In genomic region chr2:23495661-23496114, GRCh38 we compare ENCODE assay signal across 20 cellular contexts.
DNase-seq lines count a peak whose midpoint lies in the region; ATAC-seq, FAIRE-seq and TF ChIP-seq lines count a peak whose summit lies in the region.
"Had no signal": no experiment of that assay in that cellular context is flagged by ENCODE, and none has a peak within 500 bp of the region (broad histone marks: within the 10 kb centered on the region; RNA-seq: fewer than 3 reads in every experiment).

No MANE protein-coding gene starts in this region.

- H2BK12ac ChIP-seq in H1 (ENCODE audit: low read depth, low read length) (peak overlapping the region; percentile 73; the same call in 1 of the 2 replicates), trophoblast cell (ENCODE audit: low read length) (no peak overlapping the region)

- H3K79me2 ChIP-seq in H1 (ENCODE audit: control insufficient read depth in 1 of 2, insufficient read depth in 2 of 2, low read length in 2 of 2) = no peaks in the 10 kb centered on the region
- H3K79me2 ChIP-seq in trophoblast cell (ENCODE audit: control insufficient read depth, insufficient read depth, low read length, poor library complexity) = no peaks in the 10 kb centered on the region

- H4K91ac ChIP-seq in H1 (replicated peaks; ENCODE audit: insufficient read length, low read length) = peak overlapping the region; percentile 33
- no peak overlapping the region for H4K91ac ChIP-seq in trophoblast cell (ENCODE audit: low read depth, low read length)

- TF ChIP-seq POLR2A in H1 (IDR thresholded peaks at IDR 0.05; ENCODE audit: control extremely low read depth in 1 of 2, low read depth in 2 of 2, low read length in 2 of 2) = no peak

- H3K4me1 Mint-ChIP-seq in CD4-positive, alpha-beta T cell (ENCODE audit: low read depth) = peaks cover 24% of the 10 kb centered on the region

- H2AK5ac ChIP-seq in H1 (ENCODE audit: low read depth, low read length) (0 out of 2 replicates have a peak overlapping the region, but pooled peaks have one; percentile 49), trophoblast cell (ENCODE audit: low read length) (no peak overlapping the region)

- H3K14ac ChIP-seq in H1 (ENCODE audit: insufficient read length) (no peak overlapping the region), trophoblast cell (ENCODE audit: low read length) (no peak overlapping the region)

- no peaks in the 10 kb centered on the region for H3K36me3 Mint-ChIP-seq in CD4-positive, alpha-beta T cell (ENCODE audit: low read depth)
- H3K36me3 Mint-ChIP-seq: activated naive CD8-positive, alpha-beta T cell treated with anti-CD3 and anti-CD28 coated beads, Interleukin-2, amount 10 ng/mL, durations not matched to agents 7 days and 5 days; CD8-positive, alpha-beta memory T cell had no signal

- H3K9me3 ChIP-seq in H1 (ENCODE audit: insufficient read depth in 2 of 2, low read depth in 1 of 2, low read length in 1 of 2) (no peaks in the 10 kb centered on the region), trophoblast cell (ENCODE audit: insufficient read depth, low read depth, low read length) (no peaks in the 10 kb centered on the region)
- H3K9me3 ChIP-seq in CD4-positive, alpha-beta T cell (ENCODE audit: control insufficient read depth, low read length) = no peaks in the 10 kb centered on the region
- H3K9me3 ChIP-seq: SJSA1, vagina had no signal

- 0 out of 2 replicates have a peak overlapping the region, but pooled peaks have one; percentile 41 for H2BK20ac ChIP-seq in H1 (ENCODE audit: low read length)

- DNase-seq in Ammon's horn (ENCODE audit: low spot score) (peak; percentile 33), NCI-H1694 treated with DMSO at 0.1 percent for 48 hours (lab: John Stamatoyannopoulos, UW) (peak; percentile 94), H1 (ENCODE audit: low read depth in 1 of 2, low spot score in 2 of 2) (no peak), occipital lobe (lab: John Stamatoyannopoulos, UW) (peak; percentile 39), trophoblast cell (no peak), OCI-M2 (lab: John Stamatoyannopoulos, UW; ENCODE audit: unreplicated experiment) (no peak)
- DNase-seq in activated naive CD4-positive, alpha-beta T cell treated with anti-CD3 and anti-CD28 coated beads, Interleukin-2, amount 50 U/mL, for 16 hours = no peak
- DNase-seq in CD4-positive, alpha-beta T cell = no peak
- DNase-seq: activated CD8-positive, alpha-beta memory T cell treated with anti-CD3 and anti-CD28 coated beads for 24 hours; activated naive CD8-positive, alpha-beta T cell treated with anti-CD3 and anti-CD28 coated beads, Interleukin-2, amount 10 ng/mL, durations not matched to agents 7 days and 5 days; brain microvascular endothelial cell; Karpas-422; NCI-H2029 treated with DMSO at 0.1 percent for 48 hours; PC-3 had no signal

- H3K4ac ChIP-seq in H1 (replicated peaks; ENCODE audit: insufficient read length, low read depth, low read length) (peak overlapping the region; percentile 24), trophoblast cell (ENCODE audit: low read depth, low read length) (no peak overlapping the region)

- H4K12ac ChIP-seq in trophoblast cell (ENCODE audit: low read depth, low read length) = no peak overlapping the region

- H3K27me3 ChIP-seq in H1 (replicated peaks in 1 of 4; ENCODE audit: control insufficient read depth in 3 of 4, extremely low read depth in 1 of 4, insufficient read depth in 3 of 4, low read length in 3 of 4) (no peaks in the 10 kb centered on the region), trophoblast cell (ENCODE audit: insufficient read depth, low read length) (no peaks in the 10 kb centered on the region)
- no peaks in the 10 kb centered on the region for H3K27me3 ChIP-seq in CD4-positive, alpha-beta T cell (ENCODE audit: control insufficient read depth, insufficient read depth, low read length)
- H3K27me3 ChIP-seq: brain microvascular endothelial cell, SJSA1, vagina had no signal

- H2BK15ac ChIP-seq in H1 (ENCODE audit: low read length) = no peak overlapping the region

- H3K23ac ChIP-seq in H1 (ENCODE audit: insufficient read length) (no peak overlapping the region), trophoblast cell (ENCODE audit: low read length) (no peak overlapping the region)

- H2BK120ac ChIP-seq in H1 (replicated peaks; ENCODE audit: low read depth, low read length) (no peak overlapping the region), trophoblast cell (ENCODE audit: insufficient read depth, low read length, poor library complexity) (no peak overlapping the region)

- H4K5ac ChIP-seq in H1 (ENCODE audit: insufficient read length, low read depth, low read length) = no peak overlapping the region

- no peak for TF ChIP-seq CTCF in H1 (IDR thresholded peaks at IDR 0.05; ENCODE audit: control extremely low read depth in 1 of 3, insufficient read depth in 1 of 3, low read depth in 1 of 3, low read length in 3 of 3)
- TF ChIP-seq CTCF in CD4-positive, alpha-beta T cell (IDR thresholded peaks at IDR 0.05) = no peak

- H3K4me3 ChIP-seq in H1 (ENCODE audit: extremely low read depth in 1 of 4, insufficient read depth in 2 of 4, low read depth in 3 of 4, low read length in 4 of 4) (no peak overlapping the region), trophoblast cell (ENCODE audit: low read depth, low read length) (no peak overlapping the region)
- H3K4me3 ChIP-seq: coronary artery, lung, SJSA1, vagina had no signal

- no peaks in the 10 kb centered on the region for H3K9me3 Mint-ChIP-seq in CD4-positive, alpha-beta T cell
- H3K9me3 Mint-ChIP-seq: activated naive CD8-positive, alpha-beta T cell treated with anti-CD3 and anti-CD28 coated beads, Interleukin-2, amount 10 ng/mL, durations not matched to agents 7 days and 5 days; CD8-positive, alpha-beta memory T cell; T-helper 2 cell treated with Interferon-gamma antibody and Interleukin-4, amounts not matched to agents 5 μg/mL and 100 μg/mL, for 36 hours had no signal

- H3K27ac Mint-ChIP-seq in CD4-positive, alpha-beta T cell = no peak overlapping the region
- H3K27ac Mint-ChIP-seq: activated naive CD8-positive, alpha-beta T cell treated with anti-CD3 and anti-CD28 coated beads, Interleukin-2, amount 10 ng/mL, durations not matched to agents 7 days and 5 days; CD8-positive, alpha-beta memory T cell; T-helper 2 cell treated with Interferon-gamma antibody and Interleukin-4, amounts not matched to agents 5 μg/mL and 100 μg/mL, for 36 hours had no signal

- H3K79me1 ChIP-seq in H1 (ENCODE audit: low read depth, low read length) (peaks cover 3% of the 10 kb centered on the region; the same call in 1 of the 2 replicates), trophoblast cell (ENCODE audit: low read length) (no peaks in the 10 kb centered on the region)

- H3K9ac ChIP-seq in H1 (replicated peaks in 1 of 4; ENCODE audit: extremely low read depth in 1 of 4, low read depth in 3 of 4, low read length in 3 of 4) (no peak overlapping the region), trophoblast cell (ENCODE audit: low read length) (no peak overlapping the region)

- no peaks in the 10 kb centered on the region for H4K20me1 ChIP-seq in H1 (replicated peaks in 1 of 2; ENCODE audit: control insufficient read depth in 1 of 2, insufficient read depth in 2 of 2, low read length in 2 of 2)

- no peaks in the 10 kb centered on the region; the same call in 1 of the 2 replicates for H3K23me2 ChIP-seq in H1 (ENCODE audit: low read depth, low read length)

- no peak overlapping the region for H3K4me3 Mint-ChIP-seq in CD4-positive, alpha-beta T cell
- H3K4me3 Mint-ChIP-seq: activated naive CD8-positive, alpha-beta T cell treated with anti-CD3 and anti-CD28 coated beads, Interleukin-2, amount 10 ng/mL, durations not matched to agents 7 days and 5 days; CD8-positive, alpha-beta memory T cell; T-helper 2 cell treated with Interferon-gamma antibody and Interleukin-4, amounts not matched to agents 5 μg/mL and 100 μg/mL, for 36 hours had no signal

- WGBS in H1 (ENCODE audit: extremely low coverage in 1 of 2, insufficient coverage in 1 of 2, insufficient read length in 1 of 2, insufficient replicate concordance in 2 of 2, low coverage in 1 of 2, low lambda C conversion rate in 2 of 2, missing lambda C conversion rate in 1 of 2), 2 experiments = 90% methylated on average over 19 of the region's 19 CpGs; no CpG with 5 or more reads in 1 of the 2 experiments
- no CpG with 5 or more reads among the region's 19 CpGs for whole genome bisulfite sequencing in trophoblast cell (ENCODE audit: extremely low coverage, insufficient coverage, insufficient read length)

- TF ChIP-seq EP300 in H1 (IDR thresholded peaks at IDR 0.05; ENCODE audit: borderline replicate concordance in 1 of 2, low read depth in 2 of 2, low read length in 2 of 2) = no peak

- no peak overlapping the region for H3K18ac ChIP-seq in H1 (ENCODE audit: extremely low read depth, low read length)
- no peak overlapping the region for H3K18ac ChIP-seq in trophoblast cell (ENCODE audit: low read length)

- H3K36me3 ChIP-seq in H1 (ENCODE audit: control insufficient read depth in 2 of 4, insufficient read depth in 4 of 4, low read length in 3 of 4) = no peaks in the 10 kb centered on the region
- H3K36me3 ChIP-seq in trophoblast cell (ENCODE audit: control insufficient read depth in 1 of 2, insufficient read depth in 2 of 2, low read length in 2 of 2) = no peaks in the 10 kb centered on the region
- H3K36me3 ChIP-seq: brain microvascular endothelial cell, SJSA1, vagina had no signal

- peaks cover 3 to 15% (median 9%) of the 10 kb centered on the region in 4 experiments for H3K4me1 ChIP-seq in H1 (replicated peaks in 1 of 4; ENCODE audit: control insufficient read depth in 3 of 4, insufficient read depth in 4 of 4, low read length in 3 of 4)
- peaks cover 2 to 7% of the 10 kb centered on the region in 2 experiments for H3K4me1 ChIP-seq in trophoblast cell (ENCODE audit: control insufficient read depth in 1 of 2, insufficient read depth in 2 of 2, low read length in 2 of 2)
- H3K4me1 ChIP-seq: SJSA1 had no signal

- H2AFZ ChIP-seq in H1 (ENCODE audit: low read length) (no peak overlapping the region), trophoblast cell (ENCODE audit: insufficient read depth, low read length, poor library complexity) (no peak overlapping the region)

- TF ChIP-seq RAD21 in H1 (IDR thresholded peaks at IDR 0.05 in 1 of 2, conservative IDR thresholded peaks at IDR 0.05 in 1 of 2; ENCODE audit: low read depth in 2 of 2, low read length in 2 of 2) = no peak

- no peak for FAIRE-seq in H1 (lab: Jason Lieb, UNC)

- intact Hi-C loops in CD4-positive, alpha-beta T cell (cut with DNase I, micrococcal nuclease) = no loop called here

- no peak overlapping the region for H3K4me2 ChIP-seq in H1 (ENCODE audit: insufficient read depth in 1 of 2, low read depth in 2 of 2, low read length in 2 of 2)
- no peak overlapping the region for H3K4me2 ChIP-seq in trophoblast cell (ENCODE audit: low read length)

- H4K8ac ChIP-seq in H1 (ENCODE audit: extremely low read depth, insufficient read depth, low read length) = no peak overlapping the region; the same call in 1 of the 2 replicates
- H4K8ac ChIP-seq in trophoblast cell (ENCODE audit: low read depth, low read length) = no peak overlapping the region

- no peak overlapping the region for H3K56ac ChIP-seq in H1 (replicated peaks; ENCODE audit: insufficient read length, low read depth, low read length)

- H3K27me3 Mint-ChIP-seq in CD4-positive, alpha-beta T cell = peaks cover 16% of the 10 kb centered on the region

- POLR2A ChIA-PET in H1 (lab: Charles Lee; ENCODE audit: partially characterized antibody) = interaction anchor here (0.9 kb wide), 1 partner anchor 13 kb away, joined by 3 read pairs; no protein-coding TSS in a partner anchor
- POLR2A ChIA-PET in CD4-positive, alpha-beta T cell (lab: Charles Lee) = no interaction called here

- H3K27ac ChIP-seq in H1 (ENCODE audit: low read depth, low read length) (no peak overlapping the region), trophoblast cell (ENCODE audit: low read depth, low read length) (no peak overlapping the region)
- H3K27ac ChIP-seq in CD4-positive, alpha-beta T cell (ENCODE audit: low read depth, low read length) = no peak overlapping the region
- H3K27ac ChIP-seq: brain microvascular endothelial cell, coronary artery, SJSA1, vagina had no signal

- CTCF ChIA-PET in H1 (lab: Charles Lee; ENCODE audit: partially characterized antibody) = interaction anchor here (0.8 to 1.8 kb wide), 6 partner anchors 8 to 129 kb away, joined by 3 to 6 read pairs (median 3); no protein-coding TSS in a partner anchor
- CTCF ChIA-PET in CD4-positive, alpha-beta T cell (lab: Charles Lee) = no interaction called here

- no peak for ATAC-seq in CD4-positive, alpha-beta T cell (ENCODE audit: poor library complexity)
- ATAC-seq: PC-3 had no signal

- H2BK5ac ChIP-seq in H1 (ENCODE audit: low read depth, low read length) (no peak overlapping the region), trophoblast cell (ENCODE audit: low read depth, low read length, poor library complexity) (no peak overlapping the region)

Comparison
In these comparisons a context has a peak if more than half of its experiments do, and no peak if none do; other contexts are left out.
1. DNase-seq: peak in Ammon's horn (single experiment), NCI-H1694 treated with DMSO at 0.1 percent for 48 hours (single experiment) and occipital lobe (single experiment); none in H1 (0 of 2), trophoblast cell (0 of 2), OCI-M2 (single experiment), activated naive CD4-positive, alpha-beta T cell treated with anti-CD3 and anti-CD28 coated beads, Interleukin-2, amount 50 U/mL, for 16 hours (single experiment) and CD4-positive, alpha-beta T cell (0 of 10).